1 cellular context compared by ENCODE assay signal in the genomic region with DNA sequence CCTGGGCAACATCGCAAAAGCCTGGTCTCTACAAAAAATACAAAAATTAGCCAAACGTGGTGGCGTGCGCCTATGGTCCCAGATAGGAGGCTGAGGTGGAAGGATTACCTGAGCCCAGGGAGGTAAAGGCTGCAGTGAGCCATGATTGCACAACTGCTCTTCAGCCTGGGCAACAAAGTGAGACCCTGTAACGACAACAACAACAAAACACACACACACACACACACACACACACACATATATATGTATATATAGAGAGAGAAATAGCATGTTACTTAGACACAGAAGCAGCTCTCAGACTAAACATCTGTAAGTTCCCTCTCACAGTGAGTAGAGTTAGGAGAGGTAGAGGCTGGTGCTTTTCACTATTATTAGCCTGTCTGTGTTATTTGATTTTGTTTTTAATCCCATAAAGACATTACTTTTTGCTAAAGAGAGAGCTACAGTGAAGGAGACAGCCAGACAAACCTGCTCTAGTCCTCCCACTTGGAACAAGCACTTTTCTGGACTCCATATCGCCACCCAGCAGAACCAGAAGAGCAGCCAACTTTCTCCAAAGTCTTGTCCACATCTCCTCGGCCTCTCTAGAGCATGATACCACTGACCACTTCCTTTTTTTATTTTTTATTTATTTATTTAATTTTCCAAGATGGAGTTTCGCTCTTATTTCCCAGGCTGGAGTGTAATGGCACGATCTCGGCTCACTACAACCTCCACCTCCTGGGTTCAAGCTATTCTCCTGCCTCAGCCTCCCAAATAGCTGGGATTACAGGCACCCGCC.
A peak's percentile ranks its signal among the peaks of the same experiment; 100 is the strongest.
TF ChIP-seq lines count a peak whose summit lies in the region.

No MANE protein-coding gene starts in this region.

TF ChIP-seq in HepG2, 621 proteins besides CTCF, POLR2A, EP300 and RAD21:
- TF ChIP-seq CEBPB (IDR thresholded peaks at IDR 0.05; ENCODE audit: borderline replicate concordance, low read depth, low read length) (peak; percentile 47; the same call in 1 of the 2 replicates), ZNF121 (CRISPR knock-in tag; IDR thresholded peaks at IDR 0.05) (peak; percentile 34; the same call in 1 of the 2 replicates), TFDP2 (CRISPR knock-in tag; IDR thresholded peaks at IDR 0.05) (no peak)
